Comparison of ENCODE assay signal across 1 cellular context in the genomic region with DNA sequence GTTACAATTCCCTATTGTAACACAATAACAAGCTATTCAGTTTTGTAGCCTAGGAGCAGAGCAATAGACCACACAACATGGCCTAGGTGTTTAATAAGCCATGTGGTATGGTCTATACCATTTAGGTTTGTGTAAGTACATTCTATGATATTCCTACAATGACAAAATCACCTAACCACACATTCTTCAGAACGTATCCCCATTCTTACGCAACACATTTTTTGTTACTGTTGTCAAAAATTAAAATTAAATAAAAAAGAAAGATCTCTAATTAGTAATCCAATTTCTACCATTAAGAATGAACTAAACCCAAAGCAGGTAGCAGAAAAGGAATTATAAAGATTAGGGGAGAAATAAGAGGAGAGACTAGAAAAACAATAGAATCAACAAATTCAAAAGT.
TF ChIP-seq lines count a peak whose summit lies in the region.

No MANE protein-coding gene starts in this region.

TF ChIP-seq in HCT116, 20 proteins besides CTCF, POLR2A, EP300 and RAD21:
- TF ChIP-seq, protein P1, sequence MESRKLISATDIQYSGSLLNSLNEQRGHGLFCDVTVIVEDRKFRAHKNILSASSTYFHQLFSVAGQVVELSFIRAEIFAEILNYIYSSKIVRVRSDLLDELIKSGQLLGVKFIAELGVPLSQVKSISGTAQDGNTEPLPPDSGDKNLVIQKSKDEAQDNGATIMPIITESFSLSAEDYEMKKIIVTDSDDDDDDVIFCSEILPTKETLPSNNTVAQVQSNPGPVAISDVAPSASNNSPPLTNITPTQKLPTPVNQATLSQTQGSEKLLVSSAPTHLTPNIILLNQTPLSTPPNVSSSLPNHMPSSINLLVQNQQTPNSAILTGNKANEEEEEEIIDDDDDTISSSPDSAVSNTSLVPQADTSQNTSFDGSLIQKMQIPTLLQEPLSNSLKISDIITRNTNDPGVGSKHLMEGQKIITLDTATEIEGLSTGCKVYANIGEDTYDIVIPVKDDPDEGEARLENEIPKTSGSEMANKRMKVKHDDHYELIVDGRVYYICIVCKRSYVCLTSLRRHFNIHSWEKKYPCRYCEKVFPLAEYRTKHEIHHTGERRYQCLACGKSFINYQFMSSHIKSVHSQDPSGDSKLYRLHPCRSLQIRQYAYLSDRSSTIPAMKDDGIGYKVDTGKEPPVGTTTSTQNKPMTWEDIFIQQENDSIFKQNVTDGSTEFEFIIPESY (IDR thresholded peaks at IDR 0.05; ENCODE audit: extremely low read depth, insufficient replicate concordance, low read length), result no peak
- 0 out of 2 replicates have a peak, but pooled peaks have one; percentile 13 for TF ChIP-seq CEBPB (IDR thresholded peaks at IDR 0.05; ENCODE audit: low read depth)
- TF ChIP-seq MAX (IDR thresholded peaks at IDR 0.05), result no peak
TF ChIP-seq in HCT116: peak in this region for 1.
